8 cellular contexts compared by ENCODE assay signal in the genomic region with DNA sequence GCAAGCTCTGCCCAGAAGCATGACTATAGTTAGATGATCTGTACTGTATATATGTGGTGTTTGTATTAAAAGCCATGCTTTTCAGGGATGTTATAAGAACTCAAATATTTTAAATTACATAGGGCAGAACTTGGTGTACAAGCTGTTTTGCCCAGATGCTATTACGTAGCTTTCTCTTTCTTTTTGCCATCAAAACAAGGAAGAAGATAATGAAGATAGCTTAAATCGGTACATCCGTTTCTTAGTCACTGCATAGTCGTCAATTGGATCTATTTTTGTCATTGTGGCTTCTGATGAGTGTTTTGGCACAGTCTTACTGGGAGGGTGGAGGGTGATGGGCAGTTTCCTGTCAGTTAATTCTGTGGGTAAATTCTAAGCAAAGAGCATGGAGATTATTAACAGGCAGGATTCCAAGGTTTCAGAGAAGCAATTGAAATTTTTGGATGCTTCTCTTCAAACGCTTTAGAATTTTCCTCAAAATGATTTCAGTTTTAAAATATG.
A peak's percentile ranks its signal among the peaks of the same experiment; 100 is the strongest.
DNase-seq lines count a peak whose midpoint lies in the region; ATAC-seq and TF ChIP-seq lines count a peak whose summit lies in the region.

No MANE protein-coding gene starts in this region.

- no peaks in the 10 kb centered on the region for H3K4me1 Mint-ChIP-seq in type B pancreatic cell (ENCODE audit: unreplicated experiment)

- H3K36me3 Mint-ChIP-seq in type B pancreatic cell: no peaks in the 10 kb centered on the region

- peak overlapping the region; percentile 38 to 87 (median 64) for H3K27ac ChIP-seq in heart left ventricle

- H3K4me3 ChIP-seq in AG09309 (ENCODE audit: control insufficient read depth, low read depth, low read length) (no peak overlapping the region; the same call in none of the 2 replicates), heart left ventricle (peak overlapping the region in 10 of 12 donors; percentile 9 to 45 (median 35))

- TF ChIP-seq POLR2A in heart left ventricle (IDR thresholded peaks at IDR 0.05): no peak

- peak; percentile 97 for DNase-seq in AG09309 (ENCODE audit: low read depth)
- DNase-seq in GM19238 (ENCODE audit: insufficient read length, low spot score): peak; percentile 13
- peak; percentile 96 for DNase-seq in OCI-M1 (lab: John Stamatoyannopoulos, UW)
- DNase-seq in activated effector memory CD4-positive, alpha-beta T cell treated with Interleukin-2 at 50 U/mL for 16 hours: peak; percentile 16
- DNase-seq in heart left ventricle: peak in 3 of 5 donors; percentile 34 to 51 (median 41)
- peak; percentile 8 to 9 for DNase-seq in stimulated activated CD4-positive, alpha-beta T cell treated with anti-CD3 and anti-CD28 coated beads, Interleukin-1b, Interleukin-23, amount 100 ng/mL, for 1 hour (ENCODE audit: low read depth in 2 of 2)
- no peak for DNase-seq in type B pancreatic cell (ENCODE audit: extremely low spot score, unreplicated experiment)

- H3K4me3 Mint-ChIP-seq in type B pancreatic cell: no peak overlapping the region

- no peak for TF ChIP-seq CTCF in AG09309 (IDR thresholded peaks at IDR 0.05; ENCODE audit: control insufficient read depth, insufficient read depth, low read depth, low read length, missing control alignments)
- TF ChIP-seq CTCF in heart left ventricle (IDR thresholded peaks at IDR 0.05): no peak
- no peak for TF ChIP-seq CTCF in type B pancreatic cell (conservative IDR thresholded peaks at IDR 0.05)

- peaks cover 0 to 37% (median 11%) of the 10 kb centered on the region in 12 donors for H3K4me1 ChIP-seq in heart left ventricle

- H3K27me3 ChIP-seq in heart left ventricle: no peaks in the 10 kb centered on the region

- ATAC-seq in HG03378 (IDR thresholded peaks at IDR 0.05; ENCODE audit: unreplicated experiment) (peak; percentile 91), heart left ventricle (peak; percentile 82 to 97 (median 97))

- H3K36me3 ChIP-seq in heart left ventricle: no peaks in the 10 kb centered on the region

- intact Hi-C loops in heart left ventricle (cut with DNase I): loop anchor here in 4 of 10 donors (5.0 to 10.0 kb wide), 3 partner anchors 61 to 71 kb away; no protein-coding TSS in a partner anchor

- H3K27me3 Mint-ChIP-seq in type B pancreatic cell: no peaks in the 10 kb centered on the region

- 0 to 2% (median 1%) methylated on average over 5 of the region's 5 CpGs for WGBS in heart left ventricle, 4 donors

- H3K9me3 Mint-ChIP-seq in type B pancreatic cell: peaks cover 5% of the 10 kb centered on the region

- H3K27ac Mint-ChIP-seq in type B pancreatic cell: no peak overlapping the region

- no peaks in the 10 kb centered on the region for H3K9me3 ChIP-seq in heart left ventricle
